Comparison of ENCODE assay signal across 19 cellular contexts in the genomic region with DNA sequence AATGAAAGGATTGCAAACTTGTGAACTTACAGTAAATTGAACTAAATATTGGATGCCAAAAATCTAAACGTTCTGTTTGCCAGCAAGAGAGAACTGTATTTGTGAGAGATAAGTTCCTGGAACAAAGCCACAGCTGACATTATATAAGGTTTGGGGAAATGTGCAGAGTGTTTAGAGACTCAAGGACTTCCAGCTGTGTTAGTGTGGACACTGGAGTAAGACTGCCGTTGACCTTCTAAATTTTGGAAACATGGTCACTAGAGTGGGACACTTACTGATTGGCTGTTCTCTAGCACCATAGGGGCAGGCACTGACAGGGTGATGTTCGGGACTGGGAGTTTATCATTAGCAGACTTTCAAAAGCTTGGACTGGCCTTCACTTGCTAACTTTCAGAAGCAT. TPM values are rescaled to one million over a fixed set of nuclear protein-coding genes. Genes with fewer than 3 reads are reported as not detected.
"Had no signal": no experiment of that assay in that cellular context is flagged by ENCODE, and none has a peak within 500 bp of the region (broad histone marks: within the 10 kb centered on the region; RNA-seq: fewer than 3 reads in every experiment).

No MANE protein-coding gene starts in this region.

- H3K27me3 ChIP-seq: brain microvascular endothelial cell, foreskin keratinocyte, neural progenitor cell, tibial artery had no signal

- H3K4me2 ChIP-seq: neural progenitor cell had no signal

- H2AFZ ChIP-seq: neural progenitor cell had no signal

- H3K36me3 ChIP-seq: brain microvascular endothelial cell, lower lobe of right lung, neural progenitor cell, tibial artery had no signal

- H3K4me3 ChIP-seq: lower lobe of right lung, neural progenitor cell, tibial artery had no signal

- H3K4me1 ChIP-seq: foreskin keratinocyte, lower lobe of right lung, neural progenitor cell, tibial artery had no signal

- ATAC-seq: activated CD8-positive, alpha-beta memory T cell treated with anti-CD3 and anti-CD28 coated beads, Interleukin-2, amount 10 ng/mL, durations not matched to agents 7 days and 5 days; activated naive CD4-positive, alpha-beta T cell treated with anti-CD3 and anti-CD28 coated beads, Interleukin-2, amount 50 U/mL, for 72 hours; foreskin keratinocyte; lower lobe of right lung; stimulated activated effector memory CD8-positive, alpha-beta T cell treated with anti-CD3 and anti-CD28 coated beads, Interleukin-12 subunit alpha, Interleukin-12 subunit beta, amount 100 ng/mL, for 72 hours had no signal

- DNase-seq: activated CD4-positive, alpha-beta T cell treated with anti-CD3 and anti-CD28 coated beads for 1 hour; activated CD4-positive, alpha-beta T cell treated with anti-CD3 and anti-CD28 coated beads, Interleukin-2, amount 50 U/mL, for 48 hours; activated CD8-positive, alpha-beta memory T cell treated with anti-CD3 and anti-CD28 coated beads, Interleukin-2, amount 10 ng/mL, durations not matched to agents 7 days and 5 days; activated effector memory CD4-positive, alpha-beta T cell treated with Interleukin-2 at 50 U/mL for 16 hours; activated T-cell treated with anti-CD3 and anti-CD28 coated beads, Interleukin-2, amount 50 U/mL, for 24 hours; amygdala; brain microvascular endothelial cell; cerebellar nuclear complex; endodermal cell; foreskin keratinocyte; head of caudate nucleus; kidney; lower lobe of right lung; retina; T-helper 9 cell; tibial artery had no signal

- H3K9ac ChIP-seq: neural progenitor cell had no signal

- H3K27ac ChIP-seq: brain microvascular endothelial cell, foreskin keratinocyte, lower lobe of right lung, neural progenitor cell, tibial artery had no signal

- H3K9me3 ChIP-seq: lower lobe of right lung, tibial artery had no signal

RNA-seq across cellular contexts. Expression of a gene that starts 40.5 kb away (rescaled TPM):
- total RNA-seq: activated CD8-positive, alpha-beta memory T cell treated with anti-CD3 and anti-CD28 coated beads, Interleukin-2, amount 10 ng/mL, durations not matched to agents 7 days and 5 days had no signal
